Comparison of ENCODE assay signal across 1 cellular context in genomic region chr1:155951753-155952504, GRCh38.
TF ChIP-seq lines count a peak whose summit lies in the region.

No MANE protein-coding gene starts in this region.

TF ChIP-seq in K562, 482 proteins besides CTCF, POLR2A, EP300 and RAD21:
- no peak for TF ChIP-seq BRF2 (IDR thresholded peaks at IDR 0.05; ENCODE audit: borderline replicate concordance, insufficient read depth, insufficient read length)
- TF ChIP-seq PCBP2 (IDR thresholded peaks at IDR 0.05; ENCODE audit: low read depth, low read length, poor library complexity, severe bottlenecking): no peak
- no peak for TF ChIP-seq HMG20A (CRISPR knock-in tag; conservative IDR thresholded peaks at IDR 0.05)
- TF ChIP-seq CBFA2T2 (conservative IDR thresholded peaks at IDR 0.05): no peak
- no peak for TF ChIP-seq MXD1 (CRISPR knock-in tag; IDR thresholded peaks at IDR 0.05; ENCODE audit: borderline replicate concordance, poor library complexity, severe bottlenecking)
- no peak for TF ChIP-seq ZNF384 (IDR thresholded peaks at IDR 0.05; ENCODE audit: low read depth, low read length)
- TF ChIP-seq ZFP36 (IDR thresholded peaks at IDR 0.05; ENCODE audit: low read depth, low read length, partially characterized antibody): no peak
- TF ChIP-seq POLR2AphosphoS2 (IDR thresholded peaks at IDR 0.05; ENCODE audit: low read length): peak; percentile 33
- no peak for TF ChIP-seq GATAD2B (IDR thresholded peaks at IDR 0.05; ENCODE audit: borderline replicate concordance)
